Comparison of ENCODE assay signal across 17 cellular contexts in genomic region chr17:690346-690745, GRCh38. TPM values are rescaled to one million over a fixed set of nuclear protein-coding genes. Genes with fewer than 3 reads are reported as not detected.
DNase-seq lines count a peak whose midpoint lies in the region; ATAC-seq and TF ChIP-seq lines count a peak whose summit lies in the region.
"Had no signal": no experiment of that assay in that cellular context is flagged by ENCODE, and none has a peak within 500 bp of the region (broad histone marks: within the 10 kb centered on the region; RNA-seq: fewer than 3 reads in every experiment).

No MANE protein-coding gene starts in this region.

- DNase-seq in HFFc6: no peak
- no peak for DNase-seq in caudate nucleus (lab: John Stamatoyannopoulos, UW)
- DNase-seq in nephron progenitor cell: peak; percentile 9
- no peak for DNase-seq in stimulated activated effector memory CD8-positive, alpha-beta T cell treated with anti-CD3 and anti-CD28 coated beads, Interleukin-12 subunit alpha, Interleukin-12 subunit beta, amount 100 ng/mL, for 72 hours (ENCODE audit: low spot score in 2 of 2)
- no peak for DNase-seq in NCI-H146 (lab: John Stamatoyannopoulos, UW)
- DNase-seq in OCI-M1 (lab: John Stamatoyannopoulos, UW): no peak
- DNase-seq: ACHN, AML-193, H9, NCI-H1417 treated with DMSO at 0.1 percent for 48 hours, NCI-H2029, NCI-H510A, NCI-H774, PC-9 had no signal

- no peaks in the 10 kb centered on the region for H3K9me3 Mint-ChIP-seq in HFFc6
- no peaks in the 10 kb centered on the region for H3K9me3 Mint-ChIP-seq in nephron progenitor cell
- H3K9me3 Mint-ChIP-seq in stimulated activated effector memory CD8-positive, alpha-beta T cell treated with anti-CD3 and anti-CD28 coated beads, Interleukin-12 subunit alpha, Interleukin-12 subunit beta, amount 100 ng/mL, for 72 hours: no peaks in the 10 kb centered on the region
- H3K9me3 Mint-ChIP-seq: H9 had no signal

- peak overlapping the region; percentile 97 for H3K27ac Mint-ChIP-seq in HFFc6
- peak overlapping the region; percentile 7 for H3K27ac Mint-ChIP-seq in nephron progenitor cell
- H3K27ac Mint-ChIP-seq in stimulated activated effector memory CD8-positive, alpha-beta T cell treated with anti-CD3 and anti-CD28 coated beads, Interleukin-12 subunit alpha, Interleukin-12 subunit beta, amount 100 ng/mL, for 72 hours: peak overlapping the region; percentile 50

- peak overlapping the region; percentile 53 for H3K27ac ChIP-seq in caudate nucleus (ENCODE audit: low read depth, low read length)
- H3K27ac ChIP-seq: SK-N-MC had no signal

- peak overlapping the region; percentile 77; the same call in 1 of the 2 replicates for H3K4me3 Mint-ChIP-seq in HFFc6
- H3K4me3 Mint-ChIP-seq in nephron progenitor cell: no peak overlapping the region
- no peak overlapping the region for H3K4me3 Mint-ChIP-seq in stimulated activated effector memory CD8-positive, alpha-beta T cell treated with anti-CD3 and anti-CD28 coated beads, Interleukin-12 subunit alpha, Interleukin-12 subunit beta, amount 100 ng/mL, for 72 hours
- H3K4me3 Mint-ChIP-seq: H9 had no signal

- H3K27me3 Mint-ChIP-seq in HFFc6 (ENCODE audit: insufficient read depth) (no peaks in the 10 kb centered on the region; the same call in 1 of the 2 replicates), nephron progenitor cell (ENCODE audit: low read depth, poor library complexity) (no peaks in the 10 kb centered on the region)

- H3K36me3 Mint-ChIP-seq in HFFc6 (ENCODE audit: low read depth): peaks cover 37% of the 10 kb centered on the region
- peaks cover 52% of the 10 kb centered on the region for H3K36me3 Mint-ChIP-seq in nephron progenitor cell (ENCODE audit: low read depth)
- H3K36me3 Mint-ChIP-seq in stimulated activated effector memory CD8-positive, alpha-beta T cell treated with anti-CD3 and anti-CD28 coated beads, Interleukin-12 subunit alpha, Interleukin-12 subunit beta, amount 100 ng/mL, for 72 hours: peaks cover 80% of the 10 kb centered on the region

- H3K4me1 Mint-ChIP-seq in HFFc6 (ENCODE audit: low read depth) (peaks cover 64% of the 10 kb centered on the region), nephron progenitor cell (peaks cover 20% of the 10 kb centered on the region)
- peaks cover 7% of the 10 kb centered on the region for H3K4me1 Mint-ChIP-seq in stimulated activated effector memory CD8-positive, alpha-beta T cell treated with anti-CD3 and anti-CD28 coated beads, Interleukin-12 subunit alpha, Interleukin-12 subunit beta, amount 100 ng/mL, for 72 hours

- TF ChIP-seq CTCF in HFFc6 (IDR thresholded peaks at IDR 0.05) (no peak), nephron progenitor cell (IDR thresholded peaks at IDR 0.05) (no peak)

- no peak for ATAC-seq in stimulated activated effector memory CD8-positive, alpha-beta T cell treated with anti-CD3 and anti-CD28 coated beads, Interleukin-12 subunit alpha, Interleukin-12 subunit beta, amount 100 ng/mL, for 72 hours
- ATAC-seq in GM18907 (IDR thresholded peaks at IDR 0.05; ENCODE audit: unreplicated experiment) (no peak), HG03159 (IDR thresholded peaks at IDR 0.05; ENCODE audit: unreplicated experiment) (no peak)

RNA-seq across cellular contexts. Expression of gene VPS53, which starts 24.3 kb away (rescaled TPM):
- total RNA-seq in HFFc6 (2021; fragmentation: NEBNext Ultra II Directional; extraction: Animal tissue kit (Norgen Biotek cat#: 25700)): 10 to 100 TPM; 85.3 to 91.0 (median 87.9) TPM

RNA-seq across cellular contexts. Expression of gene TLCD3A, which starts 42.0 kb away (rescaled TPM):
- 10 to 100 TPM; 28.2 to 35.8 (median 34.5) TPM for total RNA-seq in HFFc6 (2021; fragmentation: NEBNext Ultra II Directional; extraction: Animal tissue kit (Norgen Biotek cat#: 25700))

Comparison
In these comparisons a context has a peak if more than half of its experiments do, and no peak if none do; other contexts are left out.
1. H3K27ac Mint-ChIP-seq: peak in every context shown above with its lines; median percentile 97 in HFFc6; 50 in stimulated activated effector memory CD8-positive, alpha-beta T cell treated with anti-CD3 and anti-CD28 coated beads, Interleukin-12 subunit alpha, Interleukin-12 subunit beta, amount 100 ng/mL, for 72 hours; 7 in nephron progenitor cell.